In genomic region chr6:23783901-23784300, GRCh38 we compare ENCODE assay signal across 28 cellular contexts.
"Had no signal": no experiment of that assay in that cellular context is flagged by ENCODE, and none has a peak within 500 bp of the region (broad histone marks: within the 10 kb centered on the region; RNA-seq: fewer than 3 reads in every experiment).

No MANE protein-coding gene starts in this region.

- DNase-seq: activated CD4-positive, alpha-beta T cell treated with anti-CD3 and anti-CD28 coated beads for 36 hours; activated CD4-positive, alpha-beta T cell treated with anti-CD3 and anti-CD28 coated beads, Interleukin-2, amount 50 U/mL, for 4 hours; activated CD4-positive, CD25-positive, alpha-beta regulatory T cell; activated effector memory CD4-positive, alpha-beta T cell treated with Interleukin-2 at 50 U/mL for 16 hours; activated naive CD4-positive, alpha-beta T cell treated with Interleukin-2 at 50 U/mL for 16 hours; activated naive CD8-positive, alpha-beta T cell treated with anti-CD3 and anti-CD28 coated beads for 36 hours; adrenal gland; aorta; central memory CD4-positive, alpha-beta T cell; endodermal cell; foreskin melanocyte; heart right ventricle; mammary epithelial cell; midbrain; naive thymus-derived CD4-positive, alpha-beta T cell; occipital lobe; stimulated activated CD4-positive, alpha-beta T cell treated with anti-CD3 and anti-CD28 coated beads, Interleukin-4, amount 100 ng/mL, for 24 hours; stimulated activated naive CD8-positive, alpha-beta T cell treated with anti-CD3 and anti-CD28 coated beads, Interleukin-15, amount 100 ng/mL, for 72 hours; substantia nigra; thyroid gland; upper lobe of left lung had no signal

- H3K27me3 Mint-ChIP-seq: activated CD4-positive, alpha-beta T cell treated with anti-CD3 and anti-CD28 coated beads for 36 hours; activated naive CD8-positive, alpha-beta T cell treated with anti-CD3 and anti-CD28 coated beads for 36 hours; dendritic cell treated with granulocyte-macrophage colony-stimulating factor and Interleukin-4, amounts not matched to agents 40 ng/mL and 50 ng/mL, for 4 days; naive thymus-derived CD4-positive, alpha-beta T cell; stimulated activated naive CD8-positive, alpha-beta T cell treated with anti-CD3 and anti-CD28 coated beads, Interleukin-15, amount 100 ng/mL, for 72 hours had no signal

- H3K27ac Mint-ChIP-seq: activated CD4-positive, alpha-beta T cell treated with anti-CD3 and anti-CD28 coated beads for 36 hours; activated naive CD8-positive, alpha-beta T cell treated with anti-CD3 and anti-CD28 coated beads for 36 hours; dendritic cell treated with granulocyte-macrophage colony-stimulating factor and Interleukin-4, amounts not matched to agents 40 ng/mL and 50 ng/mL, for 4 days; endodermal cell; naive thymus-derived CD4-positive, alpha-beta T cell; neural progenitor cell; stimulated activated effector memory CD8-positive, alpha-beta T cell treated with anti-CD3 and anti-CD28 coated beads, Interleukin-12 subunit alpha, Interleukin-12 subunit beta, amount 100 ng/mL, for 72 hours; stimulated activated naive CD8-positive, alpha-beta T cell treated with anti-CD3 and anti-CD28 coated beads, Interleukin-15, amount 100 ng/mL, for 72 hours had no signal

- H3K4me1 Mint-ChIP-seq: activated CD4-positive, alpha-beta T cell treated with anti-CD3 and anti-CD28 coated beads for 36 hours; activated naive CD8-positive, alpha-beta T cell treated with anti-CD3 and anti-CD28 coated beads for 36 hours; naive thymus-derived CD4-positive, alpha-beta T cell; stimulated activated effector memory CD8-positive, alpha-beta T cell treated with anti-CD3 and anti-CD28 coated beads, Interleukin-12 subunit alpha, Interleukin-12 subunit beta, amount 100 ng/mL, for 72 hours; stimulated activated naive CD8-positive, alpha-beta T cell treated with anti-CD3 and anti-CD28 coated beads, Interleukin-15, amount 100 ng/mL, for 72 hours had no signal

- H3K9me3 ChIP-seq: adrenal gland, heart right ventricle, thyroid gland, upper lobe of left lung had no signal

- H3K36me3 Mint-ChIP-seq: activated naive CD8-positive, alpha-beta T cell treated with anti-CD3 and anti-CD28 coated beads for 36 hours; naive thymus-derived CD4-positive, alpha-beta T cell; neural progenitor cell; stimulated activated effector memory CD8-positive, alpha-beta T cell treated with anti-CD3 and anti-CD28 coated beads, Interleukin-12 subunit alpha, Interleukin-12 subunit beta, amount 100 ng/mL, for 72 hours had no signal

- H3K27me3 ChIP-seq: adrenal gland, heart right ventricle, neural progenitor cell, thyroid gland, upper lobe of left lung had no signal

- H3K9me3 Mint-ChIP-seq: activated naive CD8-positive, alpha-beta T cell treated with anti-CD3 and anti-CD28 coated beads for 36 hours; dendritic cell treated with granulocyte-macrophage colony-stimulating factor and Interleukin-4, amounts not matched to agents 40 ng/mL and 50 ng/mL, for 4 days; endodermal cell; neural progenitor cell; stimulated activated naive CD8-positive, alpha-beta T cell treated with anti-CD3 and anti-CD28 coated beads, Interleukin-15, amount 100 ng/mL, for 72 hours had no signal

- H3K4me3 Mint-ChIP-seq: activated CD4-positive, alpha-beta T cell treated with anti-CD3 and anti-CD28 coated beads for 36 hours; activated naive CD8-positive, alpha-beta T cell treated with anti-CD3 and anti-CD28 coated beads for 36 hours; dendritic cell treated with granulocyte-macrophage colony-stimulating factor and Interleukin-4, amounts not matched to agents 40 ng/mL and 50 ng/mL, for 4 days; endodermal cell; naive thymus-derived CD4-positive, alpha-beta T cell; neural progenitor cell; stimulated activated effector memory CD8-positive, alpha-beta T cell treated with anti-CD3 and anti-CD28 coated beads, Interleukin-12 subunit alpha, Interleukin-12 subunit beta, amount 100 ng/mL, for 72 hours; stimulated activated naive CD8-positive, alpha-beta T cell treated with anti-CD3 and anti-CD28 coated beads, Interleukin-15, amount 100 ng/mL, for 72 hours had no signal

- H3K36me3 ChIP-seq: adrenal gland, heart right ventricle, neural progenitor cell, thyroid gland, upper lobe of left lung had no signal

- H3K4me1 ChIP-seq: adrenal gland, heart right ventricle, neural progenitor cell, parathyroid adenoma, upper lobe of left lung had no signal

- H3K4me3 ChIP-seq: adrenal gland, heart right ventricle, neural progenitor cell, skin epidermis, thyroid gland, upper lobe of left lung had no signal

- H3K27ac ChIP-seq: adrenal gland, neural progenitor cell, parathyroid adenoma, thyroid gland, upper lobe of left lung had no signal

- ATAC-seq: activated CD4-positive, alpha-beta T cell treated with anti-CD3 and anti-CD28 coated beads for 36 hours; esophagus mucosa; naive thymus-derived CD4-positive, alpha-beta T cell; sciatic nerve; stimulated activated effector memory CD8-positive, alpha-beta T cell treated with anti-CD3 and anti-CD28 coated beads, Interleukin-12 subunit alpha, Interleukin-12 subunit beta, amount 100 ng/mL, for 72 hours; stimulated activated naive CD8-positive, alpha-beta T cell treated with anti-CD3 and anti-CD28 coated beads, Interleukin-15, amount 100 ng/mL, for 72 hours had no signal
